19 cellular contexts compared by ENCODE assay signal in the genomic region with DNA sequence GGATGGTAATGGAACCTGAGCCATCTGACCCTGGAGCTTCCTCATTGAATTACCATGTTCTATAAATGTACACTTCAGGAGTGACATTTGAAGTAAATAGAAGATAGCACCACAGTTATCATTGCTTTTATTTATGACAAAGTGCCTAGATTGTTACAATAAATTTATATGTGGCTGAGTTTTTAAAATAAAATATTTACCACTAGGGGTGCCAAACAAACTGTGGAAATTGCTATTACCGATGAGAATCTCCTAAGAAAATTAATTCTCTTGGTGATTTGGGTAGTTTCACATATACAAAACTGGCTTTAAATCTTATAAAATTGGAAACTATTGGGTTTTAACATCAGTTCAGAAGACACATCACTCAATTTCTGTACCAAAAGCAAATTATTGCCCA. TPM values are rescaled to one million over a fixed set of nuclear protein-coding genes. Genes with fewer than 3 reads are reported as not detected.
DNase-seq lines count a peak whose midpoint lies in the region; ATAC-seq, FAIRE-seq and TF ChIP-seq lines count a peak whose summit lies in the region.
"Had no signal": no experiment of that assay in that cellular context is flagged by ENCODE, and none has a peak within 500 bp of the region (broad histone marks: within the 10 kb centered on the region; RNA-seq: fewer than 3 reads in every experiment).

No MANE protein-coding gene starts in this region.

- H3K27ac Mint-ChIP-seq in chondrocyte (ENCODE audit: unreplicated experiment), result no peak overlapping the region
- H3K27ac Mint-ChIP-seq in neural crest cell (ENCODE audit: unreplicated experiment), result no peak overlapping the region
- H3K27ac Mint-ChIP-seq in activated naive CD4-positive, alpha-beta T cell treated with anti-CD3 and anti-CD28 coated beads, Interleukin-2, amount 50 U/mL, for 72 hours, result no peak overlapping the region
- H3K27ac Mint-ChIP-seq: activated CD4-positive, alpha-beta memory T cell treated with anti-CD3 and anti-CD28 coated beads, Interleukin-2, amount 10 ng/mL, durations not matched to agents 7 days and 5 days; activated naive CD8-positive, alpha-beta T cell treated with anti-CD3 and anti-CD28 coated beads for 36 hours; CD14-positive monocyte had no signal

- TF ChIP-seq CTCF in D721Med (IDR thresholded peaks at IDR 0.05; ENCODE audit: insufficient read depth, missing control alignments) (peak; percentile 22), LNCAP (IDR thresholded peaks at IDR 0.05) (peak; percentile 54; the same call in 1 of the 2 replicates), chondrocyte (IDR thresholded peaks at IDR 0.05) (peak; percentile 68), neural crest cell (conservative IDR thresholded peaks at IDR 0.05) (peak; percentile 61)

- H3K9me3 Mint-ChIP-seq in chondrocyte (ENCODE audit: low read depth) (no peaks in the 10 kb centered on the region), neural crest cell (no peaks in the 10 kb centered on the region)
- no peaks in the 10 kb centered on the region for H3K9me3 Mint-ChIP-seq in activated naive CD4-positive, alpha-beta T cell treated with anti-CD3 and anti-CD28 coated beads, Interleukin-2, amount 50 U/mL, for 72 hours
- H3K9me3 Mint-ChIP-seq: activated CD4-positive, alpha-beta memory T cell treated with anti-CD3 and anti-CD28 coated beads, Interleukin-2, amount 10 ng/mL, durations not matched to agents 7 days and 5 days; activated naive CD8-positive, alpha-beta T cell treated with anti-CD3 and anti-CD28 coated beads for 36 hours had no signal

- H3K4me1 Mint-ChIP-seq in chondrocyte (ENCODE audit: low read depth) (peaks cover 3% of the 10 kb centered on the region), neural crest cell (peaks cover 8% of the 10 kb centered on the region)
- H3K4me1 Mint-ChIP-seq: activated CD4-positive, alpha-beta memory T cell treated with anti-CD3 and anti-CD28 coated beads, Interleukin-2, amount 10 ng/mL, durations not matched to agents 7 days and 5 days; activated naive CD8-positive, alpha-beta T cell treated with anti-CD3 and anti-CD28 coated beads for 36 hours; CD14-positive monocyte had no signal

- no peak for DNase-seq in D721Med (ENCODE audit: insufficient read length, low spot score)
- DNase-seq in chondrocyte (ENCODE audit: low spot score), result no peak
- no peak for DNase-seq in neural crest cell (ENCODE audit: low read depth, low spot score)
- DNase-seq in NAMALWA (ENCODE audit: low spot score), result no peak
- DNase-seq in cerebellar nuclear complex (lab: John Stamatoyannopoulos, UW), result no peak
- DNase-seq in activated naive CD4-positive, alpha-beta T cell treated with anti-CD3 and anti-CD28 coated beads, Interleukin-2, amount 50 U/mL, for 72 hours (ENCODE audit: low spot score in 2 of 2), result no peak
- no peak for DNase-seq in A172 (ENCODE audit: low spot score)
- DNase-seq: activated CD4-positive, alpha-beta memory T cell treated with anti-CD3 and anti-CD28 coated beads, Interleukin-2, amount 10 ng/mL, durations not matched to agents 7 days and 5 days; activated naive CD8-positive, alpha-beta T cell treated with anti-CD3 and anti-CD28 coated beads for 36 hours; activated T-cell treated with anti-CD3 and anti-CD28 coated beads, Interleukin-2, amount 50 U/mL, for 48 hours; DMS79; effector CD8-positive, alpha-beta T cell; NCI-H146; NCI-H446; WERI-Rb-1 had no signal

- H3K36me3 Mint-ChIP-seq in chondrocyte (ENCODE audit: low read depth) (no peaks in the 10 kb centered on the region), neural crest cell (ENCODE audit: low read depth) (no peaks in the 10 kb centered on the region)
- H3K36me3 Mint-ChIP-seq in activated naive CD4-positive, alpha-beta T cell treated with anti-CD3 and anti-CD28 coated beads, Interleukin-2, amount 50 U/mL, for 72 hours, result no peaks in the 10 kb centered on the region
- H3K36me3 Mint-ChIP-seq: activated naive CD8-positive, alpha-beta T cell treated with anti-CD3 and anti-CD28 coated beads for 36 hours; CD14-positive monocyte had no signal

- no peak for ATAC-seq in activated naive CD4-positive, alpha-beta T cell treated with anti-CD3 and anti-CD28 coated beads, Interleukin-2, amount 50 U/mL, for 72 hours

- no peak overlapping the region for H3K4me3 Mint-ChIP-seq in chondrocyte (ENCODE audit: unreplicated experiment)
- H3K4me3 Mint-ChIP-seq in neural crest cell, result no peak overlapping the region
- H3K4me3 Mint-ChIP-seq: activated CD4-positive, alpha-beta memory T cell treated with anti-CD3 and anti-CD28 coated beads, Interleukin-2, amount 10 ng/mL, durations not matched to agents 7 days and 5 days; activated naive CD8-positive, alpha-beta T cell treated with anti-CD3 and anti-CD28 coated beads for 36 hours; CD14-positive monocyte had no signal

- peaks cover 6% of the 10 kb centered on the region for H3K27me3 Mint-ChIP-seq in chondrocyte (ENCODE audit: low read depth)
- peaks cover 53% of the 10 kb centered on the region for H3K27me3 Mint-ChIP-seq in neural crest cell (ENCODE audit: low read depth)

- no peak for FAIRE-seq in D721Med (lab: Jason Lieb, UNC)

RNA-seq across cellular contexts. Expression of a gene that starts 1.4 kb away (rescaled TPM):
- not detected in 3 replicates for total RNA-seq in chondrocyte
- 0.02 and 0.05 TPM in 2 replicates for total RNA-seq in neural crest cell
- not detected for total RNA-seq in activated naive CD4-positive, alpha-beta T cell treated with anti-CD3 and anti-CD28 coated beads, Interleukin-2, amount 50 U/mL, for 72 hours
- total RNA-seq in A172 (2014; rRNA removed; shearing (Covaris generic)), result not detected in 2 replicates
- total RNA-seq: activated CD4-positive, alpha-beta memory T cell treated with anti-CD3 and anti-CD28 coated beads, Interleukin-2, amount 10 ng/mL, durations not matched to agents 7 days and 5 days; activated naive CD8-positive, alpha-beta T cell treated with anti-CD3 and anti-CD28 coated beads for 36 hours; fibroblast of villous mesenchyme; mucosa of gallbladder had no signal
